In genomic region chr1:27416387-27417111, GRCh38 we compare ENCODE assay signal across 8 cellular contexts. TPM values are rescaled to one million over a fixed set of nuclear protein-coding genes. Genes with fewer than 3 reads are reported as not detected.
A peak's percentile ranks its signal among the peaks of the same experiment; 100 is the strongest.
DNase-seq lines count a peak whose midpoint lies in the region; ATAC-seq and TF ChIP-seq lines count a peak whose summit lies in the region.

No MANE protein-coding gene starts in this region.

- peaks cover 20 to 42% of the 10 kb centered on the region in 2 donors for H3K4me1 Mint-ChIP-seq in stimulated activated naive B cell treated with anti-CD40 and anti-IgM and Interleukin-4, amounts not matched to agents 10 μg/mL and 1 μg/mL and 100 μg/mL, for 72 hours

- H3K4me3 ChIP-seq in KMS-11 (IDR thresholded peaks at IDR 0.05; ENCODE audit: insufficient read depth, low read depth, low read length) (no peak overlapping the region), SJCRH30 (no peak overlapping the region), astrocyte of the spinal cord (ENCODE audit: low read depth, low read length) (no peak overlapping the region)

- no peak overlapping the region for H3K4me3 Mint-ChIP-seq in stimulated activated naive B cell treated with anti-CD40 and anti-IgM and Interleukin-4, amounts not matched to agents 10 μg/mL and 1 μg/mL and 100 μg/mL, for 72 hours

- peak; percentile 76 to 87 for ATAC-seq in stimulated activated naive B cell treated with anti-CD40 and anti-IgM and Interleukin-4, amounts not matched to agents 10 μg/mL and 1 μg/mL and 100 μg/mL, for 72 hours (replicated peaks)
- no peak for ATAC-seq in HG03175 (IDR thresholded peaks at IDR 0.05; ENCODE audit: unreplicated experiment)

- H3K27ac ChIP-seq in KMS-11 (no peak overlapping the region), SJCRH30 (peak overlapping the region; percentile 1; the same call in 1 of the 2 replicates)

- H3K4me1 ChIP-seq in KMS-11 (ENCODE audit: low read depth, poor library complexity, severe bottlenecking) = peaks cover 32% of the 10 kb centered on the region
- peaks cover 34% of the 10 kb centered on the region for H3K4me1 ChIP-seq in SJCRH30

- H3K27me3 ChIP-seq in KMS-11 (ENCODE audit: insufficient read depth, low read depth) (no peaks in the 10 kb centered on the region), SJCRH30 (no peaks in the 10 kb centered on the region)

- in situ Hi-C loops in astrocyte of the spinal cord (cut with HindIII; ENCODE audit: low sequenced_read_pairs) = no loop called here

- no peaks in the 10 kb centered on the region for H4K20me1 ChIP-seq in KMS-11 (ENCODE audit: insufficient read depth)

- H3K36me3 ChIP-seq in KMS-11 (ENCODE audit: insufficient read depth) (no peaks in the 10 kb centered on the region), SJCRH30 (peaks cover 59% of the 10 kb centered on the region)

- H3K27ac Mint-ChIP-seq in stimulated activated naive B cell treated with anti-CD40 and anti-IgM and Interleukin-4, amounts not matched to agents 10 μg/mL and 1 μg/mL and 100 μg/mL, for 72 hours = peak overlapping the region; percentile 86

- H3K79me2 ChIP-seq in KMS-11 (ENCODE audit: insufficient read depth, low read depth) = no peaks in the 10 kb centered on the region

- H3K9ac ChIP-seq in KMS-11 = no peak overlapping the region

- peaks cover 34 to 51% of the 10 kb centered on the region in 2 donors for H3K36me3 Mint-ChIP-seq in stimulated activated naive B cell treated with anti-CD40 and anti-IgM and Interleukin-4, amounts not matched to agents 10 μg/mL and 1 μg/mL and 100 μg/mL, for 72 hours

- peak; percentile 82 for TF ChIP-seq CTCF in KMS-11 (conservative IDR thresholded peaks at IDR 0.05; ENCODE audit: low read depth, low read length)
- TF ChIP-seq CTCF in astrocyte of the spinal cord (IDR thresholded peaks at IDR 0.05; ENCODE audit: low read depth, low read length) = peak; percentile 76

- DNase-seq in NCI-H2107 treated with DMSO at 0.1 percent for 48 hours (lab: John Stamatoyannopoulos, UW; ENCODE audit: unreplicated experiment) (peak; percentile 58), NCI-H2107 (lab: John Stamatoyannopoulos, UW) (no peak), SJCRH30 (peak; percentile 79 to 94), astrocyte of the spinal cord (ENCODE audit: low read depth, low spot score) (peak; percentile 62), kidney glomerular epithelial cell (lab: John Stamatoyannopoulos, UW) (peak; percentile 42)
- DNase-seq in stimulated activated naive B cell treated with anti-CD40 and anti-IgM and Interleukin-4, amounts not matched to agents 10 μg/mL and 1 μg/mL and 100 μg/mL, for 72 hours = peak; percentile 56

- no peaks in the 10 kb centered on the region for H3K9me3 Mint-ChIP-seq in stimulated activated naive B cell treated with anti-CD40 and anti-IgM and Interleukin-4, amounts not matched to agents 10 μg/mL and 1 μg/mL and 100 μg/mL, for 72 hours

- no peak overlapping the region for H2AFZ ChIP-seq in KMS-11 (ENCODE audit: low read depth)

- H3K4me2 ChIP-seq in KMS-11 = no peak overlapping the region

- H3K9me3 ChIP-seq in SJCRH30 (replicated peaks) = no peaks in the 10 kb centered on the region; the same call in 1 of the 2 replicates

- no peaks in the 10 kb centered on the region for H3K27me3 Mint-ChIP-seq in stimulated activated naive B cell treated with anti-CD40 and anti-IgM and Interleukin-4, amounts not matched to agents 10 μg/mL and 1 μg/mL and 100 μg/mL, for 72 hours

RNA-seq across cellular contexts. Expression of gene GPR3, which starts 24.1 kb away (rescaled TPM):
- 8.3 TPM in 2 replicates for total RNA-seq in SJCRH30 (2014; rRNA removed; shearing (Covaris generic))

RNA-seq across cellular contexts. Expression of gene CD164L2, which starts 33.4 kb away (rescaled TPM):
- total RNA-seq in SJCRH30 (2014; rRNA removed; shearing (Covaris generic)) = not detected in 2 replicates

RNA-seq across cellular contexts. Expression of gene FCN3, which starts 41.9 kb away (rescaled TPM):
- total RNA-seq in SJCRH30 (2014; rRNA removed; shearing (Covaris generic)) = not detected in 2 replicates

RNA-seq across cellular contexts. Expression of gene MAP3K6, which starts 49.8 kb away (rescaled TPM):
- total RNA-seq in SJCRH30 (2014; rRNA removed; shearing (Covaris generic)) = 8.2 and 10.0 TPM in 2 replicates
